In the genomic region with DNA sequence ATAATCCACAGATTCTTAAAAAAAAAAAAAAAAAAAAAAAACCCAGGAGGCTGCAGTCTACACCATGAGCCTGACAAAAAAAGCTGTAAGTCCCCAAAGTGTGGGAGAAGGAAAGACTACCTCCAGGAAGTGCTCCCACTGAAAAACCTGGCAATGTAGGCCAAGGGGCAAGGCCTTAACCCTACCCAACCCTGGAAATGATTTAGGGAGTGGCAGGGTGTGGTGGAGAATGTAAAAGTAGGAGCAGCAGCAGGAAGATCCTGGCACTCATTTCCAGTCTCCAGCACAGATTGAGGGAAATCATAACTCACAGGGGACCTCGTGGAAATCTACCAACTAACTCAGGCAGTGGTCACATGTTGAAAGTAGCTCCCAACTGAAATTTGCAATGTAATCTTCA, we compare ENCODE assay signal across 18 cellular contexts.
DNase-seq lines count a peak whose midpoint lies in the region; ATAC-seq and TF ChIP-seq lines count a peak whose summit lies in the region.
"Had no signal": no experiment of that assay in that cellular context is flagged by ENCODE, and none has a peak within 500 bp of the region (broad histone marks: within the 10 kb centered on the region; RNA-seq: fewer than 3 reads in every experiment).

No MANE protein-coding gene starts in this region.

- H3K4me3 Mint-ChIP-seq in GM23338 = no peak overlapping the region
- H3K4me3 Mint-ChIP-seq in neural crest cell = no peak overlapping the region
- no peak overlapping the region for H3K4me3 Mint-ChIP-seq in osteocyte (ENCODE audit: unreplicated experiment)
- H3K4me3 Mint-ChIP-seq: B cell had no signal

- H2AFZ ChIP-seq in GM23338 (no peak overlapping the region), PC-3 (ENCODE audit: low read length) (no peak overlapping the region)

- H3K4me1 Mint-ChIP-seq in GM23338 = peaks cover 4% of the 10 kb centered on the region
- H3K4me1 Mint-ChIP-seq in neural crest cell = peaks cover 6% of the 10 kb centered on the region
- H3K4me1 Mint-ChIP-seq in osteocyte (ENCODE audit: unreplicated experiment) = peaks cover 24% of the 10 kb centered on the region
- H3K4me1 Mint-ChIP-seq: B cell had no signal

- ATAC-seq in GM23338 (no peak), PC-3 (no peak; the same call in 1 of the 2 replicates), HG02938 (IDR thresholded peaks at IDR 0.05; ENCODE audit: unreplicated experiment) (no peak)
- ATAC-seq: HepG2 had no signal

- TF ChIP-seq CTCF in GM23338 (conservative IDR thresholded peaks at IDR 0.05; ENCODE audit: low read depth in 2 of 2) = no peak
- no peak for TF ChIP-seq CTCF in PC-3 (conservative IDR thresholded peaks at IDR 0.05; ENCODE audit: low read depth, low read length)
- no peak for TF ChIP-seq CTCF in epithelial cell of esophagus (IDR thresholded peaks at IDR 0.05; ENCODE audit: insufficient read depth, low read depth, low read length, missing control alignments)
- no peak for TF ChIP-seq CTCF in neural crest cell (conservative IDR thresholded peaks at IDR 0.05)
- no peak for TF ChIP-seq CTCF in osteocyte (IDR thresholded peaks at IDR 0.05)

- POLR2A ChIA-PET in PC-3 (lab: Charles Lee; ENCODE audit: unreplicated experiment) = interaction anchor here (0.5 kb wide), 1 partner anchor 41 kb away, joined by 4 read pairs; no protein-coding TSS in a partner anchor

- H3K79me2 ChIP-seq in GM23338 (replicated peaks; ENCODE audit: insufficient read depth) (no peaks in the 10 kb centered on the region), PC-3 (ENCODE audit: low read length) (no peaks in the 10 kb centered on the region)

- H3K36me3 ChIP-seq in GM23338 (ENCODE audit: insufficient read depth) (no peaks in the 10 kb centered on the region; the same call in 1 of the 2 replicates), PC-3 (ENCODE audit: low read depth, low read length) (no peaks in the 10 kb centered on the region)
- H3K36me3 ChIP-seq: SJSA1 had no signal

- H3K9me3 Mint-ChIP-seq in GM23338 (peaks cover 32% of the 10 kb centered on the region), neural crest cell (peaks cover 4% of the 10 kb centered on the region), osteocyte (ENCODE audit: unreplicated experiment) (peaks cover 5% of the 10 kb centered on the region)

- H3F3A ChIP-seq in GM23338 (replicated peaks; ENCODE audit: low read depth) = no peaks in the 10 kb centered on the region
- no peaks in the 10 kb centered on the region for H3F3A ChIP-seq in PC-3 (ENCODE audit: low read length, unreplicated experiment)

- H3K9me2 ChIP-seq in GM23338 (ENCODE audit: insufficient read depth) (0 out of 2 replicates have a peak, but pooled peaks cover 3% of the 10 kb centered on the region), PC-3 (replicated peaks; ENCODE audit: low read length) (no peaks in the 10 kb centered on the region)

- H3K4me1 ChIP-seq in GM23338 (ENCODE audit: insufficient read depth) (no peaks in the 10 kb centered on the region), PC-3 (ENCODE audit: insufficient read depth, low read length) (no peaks in the 10 kb centered on the region)
- H3K4me1 ChIP-seq: SJSA1 had no signal

- no peak overlapping the region for H3K9ac ChIP-seq in PC-3 (ENCODE audit: low read length)

- intact Hi-C loops in PC-3 (cut with micrococcal nuclease) = no loop called here

- DNase-seq in GM23338 (ENCODE audit: low spot score) = peak; percentile 16
- peak; percentile 6 for DNase-seq in PC-3
- peak; percentile 3 for DNase-seq in epithelial cell of esophagus (ENCODE audit: low read depth)
- no peak for DNase-seq in neural crest cell (ENCODE audit: low read depth, low spot score)
- no peak for DNase-seq in amygdala (lab: John Stamatoyannopoulos, UW)
- DNase-seq in osteocyte (ENCODE audit: extremely low spot score, unreplicated experiment) = no peak
- no peak for DNase-seq in DMS114 treated with DMSO at 0.1 percent for 48 hours (lab: John Stamatoyannopoulos, UW; ENCODE audit: unreplicated experiment)
- DNase-seq: DMS153, GF-D8, KBM-7, NCI-H1417 treated with DMSO at 0.1 percent for 48 hours, NCI-H187 treated with DMSO at 0.1 percent for 48 hours, NCI-H226, NCI-H524 treated with DMSO at 0.1 percent for 48 hours had no signal

- H4K20me1 ChIP-seq in GM23338 (replicated peaks; ENCODE audit: insufficient read depth) (no peaks in the 10 kb centered on the region), PC-3 (ENCODE audit: low read length) (no peaks in the 10 kb centered on the region)

- no peak overlapping the region for H3K27ac ChIP-seq in GM23338 (ENCODE audit: low read depth)
- no peak overlapping the region for H3K27ac ChIP-seq in PC-3 (ENCODE audit: low read length)
- H3K27ac ChIP-seq: SJSA1 had no signal

- H3K27ac Mint-ChIP-seq in GM23338 (no peak overlapping the region), neural crest cell (ENCODE audit: unreplicated experiment) (peak overlapping the region; percentile 84), osteocyte (ENCODE audit: unreplicated experiment) (no peak overlapping the region)
- H3K27ac Mint-ChIP-seq: B cell had no signal

- H3K9me3 ChIP-seq in PC-3 (ENCODE audit: low read length) = no peaks in the 10 kb centered on the region
- H3K9me3 ChIP-seq: SJSA1 had no signal

- no TSS peak for BruUV-seq in PC-3 (replicated peaks; lab: Mats Ljungman, UMichigan)

- H3K27me3 ChIP-seq in GM23338 (ENCODE audit: insufficient read depth) (no peaks in the 10 kb centered on the region), PC-3 (ENCODE audit: low read length) (no peaks in the 10 kb centered on the region)
- H3K27me3 ChIP-seq: SJSA1 had no signal

- CTCF ChIA-PET in PC-3 (lab: Charles Lee) = interaction anchor here (0.6 kb wide), 1 partner anchor 77 kb away, joined by 3 read pairs; no protein-coding TSS in a partner anchor

- H3K4me2 ChIP-seq in GM23338 (no peak overlapping the region), PC-3 (ENCODE audit: low read length) (no peak overlapping the region)

- H3K36me3 Mint-ChIP-seq in GM23338 (ENCODE audit: low read depth) (peaks cover 17% of the 10 kb centered on the region), neural crest cell (ENCODE audit: low read depth) (peaks cover 2% of the 10 kb centered on the region), osteocyte (ENCODE audit: unreplicated experiment) (peaks cover 2% of the 10 kb centered on the region)

- H3K4me3 ChIP-seq in GM23338 (no peak overlapping the region), PC-3 (ENCODE audit: low read length) (no peak overlapping the region), epithelial cell of esophagus (ENCODE audit: low read length) (no peak overlapping the region)
- H3K4me3 ChIP-seq: SJSA1 had no signal

- H3K27me3 Mint-ChIP-seq in GM23338 (ENCODE audit: insufficient read depth, low read depth, poor library complexity) (peaks cover 2% of the 10 kb centered on the region), neural crest cell (ENCODE audit: low read depth) (no peaks in the 10 kb centered on the region), osteocyte (ENCODE audit: unreplicated experiment) (no peaks in the 10 kb centered on the region)
- H3K27me3 Mint-ChIP-seq: B cell had no signal

TF ChIP-seq in GM23338, 12 proteins besides CTCF, POLR2A, EP300 and RAD21 (continues in another document):
- TF ChIP-seq EZH2 (IDR thresholded peaks at IDR 0.05; ENCODE audit: low read depth, unreplicated experiment) (no peak), CREB1 (CRISPR knock-in tag; IDR thresholded peaks at IDR 0.05; ENCODE audit: low read depth) (no peak), ZNF114 (CRISPR knock-in tag; IDR thresholded peaks at IDR 0.05) (no peak), EZH2phosphoT487 (IDR thresholded peaks at IDR 0.05; ENCODE audit: unreplicated experiment) (no peak), STAT1 (IDR thresholded peaks at IDR 0.05; ENCODE audit: unreplicated experiment) (no peak), ZNF331 (CRISPR knock-in tag; IDR thresholded peaks at IDR 0.05; ENCODE audit: low read depth) (no peak), POLR2AphosphoS5 (IDR thresholded peaks at IDR 0.05; ENCODE audit: low read depth) (no peak), JUNB (IDR thresholded peaks at IDR 0.05; ENCODE audit: unreplicated experiment) (no peak), NANOG (IDR thresholded peaks at IDR 0.05; ENCODE audit: borderline replicate concordance) (no peak)
- TF ChIP-seq, protein P1, sequence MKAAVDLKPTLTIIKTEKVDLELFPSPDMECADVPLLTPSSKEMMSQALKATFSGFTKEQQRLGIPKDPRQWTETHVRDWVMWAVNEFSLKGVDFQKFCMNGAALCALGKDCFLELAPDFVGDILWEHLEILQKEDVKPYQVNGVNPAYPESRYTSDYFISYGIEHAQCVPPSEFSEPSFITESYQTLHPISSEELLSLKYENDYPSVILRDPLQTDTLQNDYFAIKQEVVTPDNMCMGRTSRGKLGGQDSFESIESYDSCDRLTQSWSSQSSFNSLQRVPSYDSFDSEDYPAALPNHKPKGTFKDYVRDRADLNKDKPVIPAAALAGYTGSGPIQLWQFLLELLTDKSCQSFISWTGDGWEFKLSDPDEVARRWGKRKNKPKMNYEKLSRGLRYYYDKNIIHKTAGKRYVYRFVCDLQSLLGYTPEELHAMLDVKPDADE (IDR thresholded peaks at IDR 0.05) = no peak

Comparison
In these comparisons a context has a peak if more than half of its experiments do, and no peak if none do; other contexts are left out.
1. DNase-seq: peak in GM23338 (single experiment), PC-3 (single experiment) and epithelial cell of esophagus (single experiment); none in neural crest cell (single experiment), amygdala (0 of 56), osteocyte (single experiment) and DMS114 treated with DMSO at 0.1 percent for 48 hours (single experiment).